Comparison of ENCODE assay signal across 8 cellular contexts in the genomic region with DNA sequence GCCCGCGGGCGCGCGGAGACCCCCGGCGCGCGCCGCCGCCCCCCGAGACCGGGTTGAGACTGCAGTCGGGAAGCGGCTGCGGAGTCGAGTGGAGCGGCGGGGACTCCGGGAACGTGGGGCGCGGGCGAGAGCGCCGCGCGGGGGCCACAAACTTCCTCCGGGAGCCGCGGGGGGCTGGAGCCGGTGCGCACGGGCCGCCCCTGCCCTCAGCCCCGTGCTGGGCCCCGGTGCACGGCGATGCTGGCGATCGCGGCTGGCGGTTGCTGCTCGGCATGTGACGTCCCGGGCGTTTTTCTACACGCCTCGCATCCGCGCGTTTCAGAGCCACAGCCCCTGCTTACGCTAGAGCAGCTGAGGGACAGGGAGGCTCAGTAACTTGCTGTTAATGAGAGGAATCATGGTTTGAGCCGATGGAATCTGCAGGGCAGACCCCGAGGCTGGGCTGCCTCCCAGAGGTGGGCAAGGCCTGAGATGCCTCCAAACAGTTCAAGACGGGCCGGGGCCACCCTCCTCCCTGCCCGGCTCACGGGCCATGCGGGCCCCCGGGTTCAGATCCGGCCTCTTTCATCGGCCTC. TPM values are rescaled to one million over a fixed set of nuclear protein-coding genes. Genes with fewer than 3 reads are reported as not detected.
A peak's percentile ranks its signal among the peaks of the same experiment; 100 is the strongest.
DNase-seq lines count a peak whose midpoint lies in the region; ATAC-seq and TF ChIP-seq lines count a peak whose summit lies in the region.

No MANE protein-coding gene starts in this region.

- H3K27ac ChIP-seq in C4-2B (peak overlapping the region; percentile 87), esophagus squamous epithelium (peak overlapping the region; percentile 60 to 91 (median 86)), urinary bladder (ENCODE audit: low read depth) (no peak overlapping the region)

- H3K27me3 Mint-ChIP-seq in nephron progenitor cell (ENCODE audit: low read depth, poor library complexity): no peaks in the 10 kb centered on the region

- H3K4me3 ChIP-seq in esophagus squamous epithelium (peak overlapping the region; percentile 56 to 88 (median 68)), urinary bladder (ENCODE audit: low read depth, low read length) (peak overlapping the region; percentile 94)

- no peaks in the 10 kb centered on the region for H3K9me3 ChIP-seq in esophagus squamous epithelium

- TF ChIP-seq POLR2A in esophagus squamous epithelium (IDR thresholded peaks at IDR 0.05): no peak

- in situ Hi-C loops in KBM-7 (cut with MboI; ENCODE audit: low pct_unique_long_range_greater_than_20kb, low sequenced_read_pairs): no loop called here

- ATAC-seq in GM21381 (IDR thresholded peaks at IDR 0.05; ENCODE audit: unreplicated experiment): peak; percentile 14

- DNase-seq in KBM-7 (peak; percentile 34), esophagus squamous epithelium (lab: John Stamatoyannopoulos, UW) (no peak), nephron progenitor cell (peak; percentile 48), kidney glomerular epithelial cell (lab: John Stamatoyannopoulos, UW) (no peak)
- DNase-seq in activated CD8-positive, alpha-beta memory T cell treated with anti-CD3 and anti-CD28 coated beads for 24 hours: peak; percentile 79

- H3K27ac Mint-ChIP-seq in nephron progenitor cell: no peak overlapping the region

- TF ChIP-seq CTCF in C4-2B (conservative IDR thresholded peaks at IDR 0.05): no peak
- no peak for TF ChIP-seq CTCF in esophagus squamous epithelium (IDR thresholded peaks at IDR 0.05)
- TF ChIP-seq CTCF in nephron progenitor cell (IDR thresholded peaks at IDR 0.05): no peak

- H3K27me3 ChIP-seq in esophagus squamous epithelium: no peaks in the 10 kb centered on the region

- H3K36me3 Mint-ChIP-seq in nephron progenitor cell (ENCODE audit: low read depth): peaks cover 5% of the 10 kb centered on the region

- WGBS in esophagus squamous epithelium, 2 donors: 0% methylated on average over 6 to 9 of the region's 63 CpGs
- WGBS in urinary bladder: under 1% methylated on average over 63 of the region's 63 CpGs

- peaks cover 44% of the 10 kb centered on the region for H3K4me1 Mint-ChIP-seq in nephron progenitor cell

- H3K36me3 ChIP-seq in esophagus squamous epithelium: peaks cover 0 to 6% (median 0%) of the 10 kb centered on the region in 3 donors
- no peaks in the 10 kb centered on the region for H3K36me3 ChIP-seq in urinary bladder (ENCODE audit: insufficient read depth)

- peaks cover 32 to 59% (median 35%) of the 10 kb centered on the region in 3 donors for H3K4me1 ChIP-seq in esophagus squamous epithelium
- no peaks in the 10 kb centered on the region for H3K4me1 ChIP-seq in urinary bladder (ENCODE audit: insufficient read depth)

- H3K4me3 Mint-ChIP-seq in nephron progenitor cell: peak overlapping the region; percentile 86

- no peaks in the 10 kb centered on the region for H3K9me3 Mint-ChIP-seq in nephron progenitor cell

- intact Hi-C loops in esophagus squamous epithelium (cut with DNase I): no loop called here

RNA-seq across cellular contexts. Expression of a gene that starts 0.5 kb away (rescaled TPM):
- total RNA-seq in esophagus squamous epithelium (10 to 100 TPM in 1 of 4 donors, 1 to 10 TPM in 3; 5.0 to 10.3 (median 8.7) TPM), urinary bladder (4.4 TPM)
- 8.6 TPM for polyA plus RNA-seq in urinary bladder

RNA-seq across cellular contexts. Expression of a gene that starts 50.0 kb away (rescaled TPM):
- total RNA-seq in esophagus squamous epithelium: 1 to 10 TPM; 4.2 to 7.2 (median 5.7) TPM
- 3.7 TPM for total RNA-seq in urinary bladder
- polyA plus RNA-seq in urinary bladder: 2.8 TPM

Comparison
In these comparisons a context has a peak if more than half of its experiments do, and no peak if none do; other contexts are left out.
1. DNase-seq: peak in KBM-7 (single experiment), activated CD8-positive, alpha-beta memory T cell treated with anti-CD3 and anti-CD28 coated beads for 24 hours (single experiment) and nephron progenitor cell (single experiment); none in esophagus squamous epithelium (single experiment) and kidney glomerular epithelial cell (single experiment).